15 cellular contexts compared by ENCODE assay signal in genomic region chr3:66377800-66378199, GRCh38.
A peak's percentile ranks its signal among the peaks of the same experiment; 100 is the strongest.
DNase-seq lines count a peak whose midpoint lies in the region; ATAC-seq and TF ChIP-seq lines count a peak whose summit lies in the region.
"Had no signal": no experiment of that assay in that cellular context is flagged by ENCODE, and none has a peak within 500 bp of the region (broad histone marks: within the 10 kb centered on the region; RNA-seq: fewer than 3 reads in every experiment).

No MANE protein-coding gene starts in this region.

- no peak overlapping the region for H3K4me3 ChIP-seq in subcutaneous abdominal adipose tissue (ENCODE audit: low read depth in 1 of 5, low read length in 5 of 5)
- no peak overlapping the region for H3K4me3 ChIP-seq in stomach
- H3K4me3 ChIP-seq: adrenal gland, heart right ventricle, upper lobe of right lung had no signal

- H3K9ac ChIP-seq in subcutaneous abdominal adipose tissue (ENCODE audit: low read length in 5 of 5): no peak overlapping the region

- no peaks in the 10 kb centered on the region for H3K9me3 Mint-ChIP-seq in activated T-cell treated with anti-CD3 and anti-CD28 coated beads, Interleukin-2, amount 50 U/mL, for 4 hours
- no peaks in the 10 kb centered on the region for H3K9me3 Mint-ChIP-seq in mesothelial cell of epicardium

- ATAC-seq in activated T-cell treated with anti-CD3 and anti-CD28 coated beads, Interleukin-2, amount 50 U/mL, for 4 hours: peak; percentile 7 to 35
- ATAC-seq in T-helper 17 cell: peak; percentile 82
- ATAC-seq in Right ventricle myocardium inferior: no peak
- ATAC-seq: heart right ventricle, PC-3, upper lobe of right lung had no signal

- H3K36me3 ChIP-seq in subcutaneous abdominal adipose tissue (ENCODE audit: control insufficient read depth in 5 of 5, insufficient read depth in 5 of 5, low read length in 5 of 5) (peaks cover 26 to 80% (median 63%) of the 10 kb centered on the region in 5 donors), stomach (peaks cover 41 to 94% (median 85%) of the 10 kb centered on the region in 4 donors)

- no peak for TF ChIP-seq POLR2A in stomach (IDR thresholded peaks at IDR 0.05)

- H3K27ac ChIP-seq in subcutaneous abdominal adipose tissue (ENCODE audit: low read depth, low read length) (peak overlapping the region; percentile 59), stomach (peak overlapping the region in 2 of 5 donors; percentile 20 to 57)
- H3K27ac ChIP-seq: adrenal gland, C4-2B, upper lobe of right lung had no signal

- intact Hi-C loops in Right ventricle myocardium inferior (cut with DNase I) (no loop called here), stomach (cut with DNase I; ENCODE audit: low total_unique reads) (no loop called here)

- H3K4me1 Mint-ChIP-seq in activated T-cell treated with anti-CD3 and anti-CD28 coated beads, Interleukin-2, amount 50 U/mL, for 4 hours (ENCODE audit: low read depth): peaks cover 19% of the 10 kb centered on the region
- H3K4me1 Mint-ChIP-seq in T-helper 17 cell (peaks cover 16% of the 10 kb centered on the region), mesothelial cell of epicardium (peaks cover 3% of the 10 kb centered on the region)

- H3K36me3 Mint-ChIP-seq in activated T-cell treated with anti-CD3 and anti-CD28 coated beads, Interleukin-2, amount 50 U/mL, for 4 hours (ENCODE audit: insufficient read depth): peaks cover 51% of the 10 kb centered on the region
- H3K36me3 Mint-ChIP-seq in T-helper 17 cell (ENCODE audit: low read depth): peaks cover 2% of the 10 kb centered on the region
- peaks cover 35% of the 10 kb centered on the region for H3K36me3 Mint-ChIP-seq in mesothelial cell of epicardium

- H3K27me3 Mint-ChIP-seq in activated T-cell treated with anti-CD3 and anti-CD28 coated beads, Interleukin-2, amount 50 U/mL, for 4 hours (ENCODE audit: low read depth): no peaks in the 10 kb centered on the region
- no peaks in the 10 kb centered on the region for H3K27me3 Mint-ChIP-seq in T-helper 17 cell
- no peaks in the 10 kb centered on the region for H3K27me3 Mint-ChIP-seq in mesothelial cell of epicardium (ENCODE audit: low read depth)

- no peak for DNase-seq in activated T-cell treated with anti-CD3 and anti-CD28 coated beads, Interleukin-2, amount 50 U/mL, for 4 hours
- DNase-seq in activated T-cell treated with anti-CD3 and anti-CD28 coated beads for 4 hours (no peak), T-helper 17 cell (no peak), mesothelial cell of epicardium (ENCODE audit: low spot score in 2 of 2, unreplicated experiment in 2 of 2) (no peak), Right ventricle myocardium inferior (ENCODE audit: missing footprints) (no peak), stomach (no peak)
- peak; percentile 37 for DNase-seq in central memory CD4-positive, alpha-beta T cell
- DNase-seq: adrenal gland; effector CD8-positive, alpha-beta T cell; heart right ventricle; Kasumi-1; upper lobe of right lung had no signal

- no peak for TF ChIP-seq EP300 in stomach (IDR thresholded peaks at IDR 0.05)

- H3K27me3 ChIP-seq in subcutaneous abdominal adipose tissue (ENCODE audit: control insufficient read depth in 5 of 5, insufficient read depth in 4 of 5, low read length in 5 of 5) (no peaks in the 10 kb centered on the region), stomach (no peaks in the 10 kb centered on the region)
- H3K27me3 ChIP-seq: adrenal gland, heart right ventricle, upper lobe of right lung had no signal

- TF ChIP-seq CTCF in mesothelial cell of epicardium (IDR thresholded peaks at IDR 0.05; ENCODE audit: unreplicated experiment) (no peak), stomach (IDR thresholded peaks at IDR 0.05) (no peak)

- H3K4me1 ChIP-seq in subcutaneous abdominal adipose tissue (ENCODE audit: control insufficient read depth in 5 of 5, insufficient read depth in 5 of 5, low read length in 5 of 5) (peaks cover 0 to 12% (median 6%) of the 10 kb centered on the region in 5 donors), stomach (peaks cover 0 to 27% (median 12%) of the 10 kb centered on the region in 4 donors)
- H3K4me1 ChIP-seq: upper lobe of right lung had no signal

- H3K9me3 ChIP-seq in T-helper 17 cell (ENCODE audit: control insufficient read depth, low read length, poor library complexity, severe bottlenecking): no peaks in the 10 kb centered on the region
- H3K9me3 ChIP-seq in subcutaneous abdominal adipose tissue (ENCODE audit: control insufficient read depth in 5 of 5, low read length in 5 of 5): no peaks in the 10 kb centered on the region
- H3K9me3 ChIP-seq in stomach: no peaks in the 10 kb centered on the region
- H3K9me3 ChIP-seq: adrenal gland, heart right ventricle, upper lobe of right lung had no signal

- H3K27ac Mint-ChIP-seq in T-helper 17 cell: peak overlapping the region; percentile 98
- no peak overlapping the region for H3K27ac Mint-ChIP-seq in mesothelial cell of epicardium

- 77 to 92% (median 89%) methylated on average over 5 of the region's 5 CpGs for WGBS in stomach, 5 donors

- no peak overlapping the region for H3K4me3 Mint-ChIP-seq in activated T-cell treated with anti-CD3 and anti-CD28 coated beads, Interleukin-2, amount 50 U/mL, for 4 hours
- H3K4me3 Mint-ChIP-seq in T-helper 17 cell (peak overlapping the region; percentile 54), mesothelial cell of epicardium (no peak overlapping the region)
